1 cellular context compared by ENCODE assay signal in genomic region chr7:327305-327931, GRCh38.
A peak's percentile ranks its signal among the peaks of the same experiment; 100 is the strongest.
TF ChIP-seq lines count a peak whose summit lies in the region.

No MANE protein-coding gene starts in this region.

TF ChIP-seq in K562, 482 proteins besides CTCF, POLR2A, EP300 and RAD21 (continued from another document):
- TF ChIP-seq, protein P1, sequence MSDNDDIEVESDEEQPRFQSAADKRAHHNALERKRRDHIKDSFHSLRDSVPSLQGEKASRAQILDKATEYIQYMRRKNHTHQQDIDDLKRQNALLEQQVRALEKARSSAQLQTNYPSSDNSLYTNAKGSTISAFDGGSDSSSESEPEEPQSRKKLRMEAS (CRISPR knock-in tag; IDR thresholded peaks at IDR 0.05), result 0 out of 2 replicates have a peak, but pooled peaks have one; percentile 14
- no peak for TF ChIP-seq IRF1 (CRISPR knock-in tag; IDR thresholded peaks at IDR 0.05; ENCODE audit: borderline replicate concordance)
- TF ChIP-seq KDM1A (IDR thresholded peaks at IDR 0.05), result no peak
- TF ChIP-seq U2AF2 (optimal IDR thresholded peaks at IDR 0.05; ENCODE audit: low read depth, low read length), result no peak
